ENCODE assay signal across 1 cellular context in genomic region chr6:100464910-100465700, GRCh38.
A peak's percentile ranks its signal among the peaks of the same experiment; 100 is the strongest.
TF ChIP-seq lines count a peak whose summit lies in the region.

Gene SIM1 (minus strand): TSS chr6:100464921. CDS start chr6:100463468, 1,453 bp downstream.

TF ChIP-seq in HEK293, 187 proteins besides CTCF, POLR2A, EP300 and RAD21 (continued from another document and continues in another):
- no peak for TF ChIP-seq ZNF518A (tag by site-specific recombination; conservative IDR thresholded peaks at IDR 0.05; ENCODE audit: low read depth)
- TF ChIP-seq ZNF398 (tag by site-specific recombination; IDR thresholded peaks at IDR 0.05): no peak
- no peak for TF ChIP-seq ZNF114 (tag by site-specific recombination; IDR thresholded peaks at IDR 0.05)
- TF ChIP-seq ZNF184 (tag by site-specific recombination; IDR thresholded peaks at IDR 0.05): no peak
- TF ChIP-seq ZNF133 (tag by site-specific recombination; IDR thresholded peaks at IDR 0.05): no peak
- TF ChIP-seq ZNF776 (tag by site-specific recombination; IDR thresholded peaks at IDR 0.05; ENCODE audit: borderline replicate concordance): no peak
- TF ChIP-seq ZNF140 (tag by site-specific recombination; IDR thresholded peaks at IDR 0.05): no peak
- no peak for TF ChIP-seq ZNF701 (tag by site-specific recombination; IDR thresholded peaks at IDR 0.05)
- no peak for TF ChIP-seq ZNF707 (tag by site-specific recombination; IDR thresholded peaks at IDR 0.05)
- TF ChIP-seq PRDM6 (tag by site-specific recombination; IDR thresholded peaks at IDR 0.05): no peak
- peak; percentile 94 for TF ChIP-seq ZBTB20 (tag by site-specific recombination; IDR thresholded peaks at IDR 0.05)
- TF ChIP-seq SP7 (tag by site-specific recombination; IDR thresholded peaks at IDR 0.05): peak; percentile 41
- no peak for TF ChIP-seq ZNF654 (tag by site-specific recombination; IDR thresholded peaks at IDR 0.05; ENCODE audit: low read depth)
- no peak for TF ChIP-seq ZNF148 (tag by site-specific recombination; IDR thresholded peaks at IDR 0.05; ENCODE audit: borderline replicate concordance)
- TF ChIP-seq ZNF530 (tag by site-specific recombination; IDR thresholded peaks at IDR 0.05; ENCODE audit: low read depth): no peak
- no peak for TF ChIP-seq ZBTB6 (tag by site-specific recombination; IDR thresholded peaks at IDR 0.05)
- no peak for TF ChIP-seq GLI4 (tag by site-specific recombination; IDR thresholded peaks at IDR 0.05)
- TF ChIP-seq ZNF138 (tag by site-specific recombination; IDR thresholded peaks at IDR 0.05; ENCODE audit: borderline replicate concordance): no peak
- TF ChIP-seq KLF7 (tag by site-specific recombination; IDR thresholded peaks at IDR 0.05; ENCODE audit: borderline replicate concordance): no peak
- TF ChIP-seq KLF10 (tag by site-specific recombination; IDR thresholded peaks at IDR 0.05): peak; percentile 70
- TF ChIP-seq YY2 (tag by site-specific recombination; IDR thresholded peaks at IDR 0.05): no peak
- no peak for TF ChIP-seq ZNF544 (tag by site-specific recombination; IDR thresholded peaks at IDR 0.05)
- TF ChIP-seq ZNF529 (tag by site-specific recombination; IDR thresholded peaks at IDR 0.05; ENCODE audit: insufficient replicate concordance): no peak
- no peak for TF ChIP-seq HOXA7 (CRISPR knock-in tag; IDR thresholded peaks at IDR 0.05; ENCODE audit: borderline replicate concordance)
- TF ChIP-seq ZNF623 (tag by site-specific recombination; IDR thresholded peaks at IDR 0.05): no peak
- TF ChIP-seq FEZF1 (tag by site-specific recombination; IDR thresholded peaks at IDR 0.05): no peak
- TF ChIP-seq ZNF155 (tag by site-specific recombination; IDR thresholded peaks at IDR 0.05): no peak
- no peak for TF ChIP-seq GFI1B (tag by site-specific recombination; IDR thresholded peaks at IDR 0.05)
- no peak for TF ChIP-seq ZNF837 (tag by site-specific recombination; IDR thresholded peaks at IDR 0.05)
- no peak for TF ChIP-seq ELK4 (IDR thresholded peaks at IDR 0.05; ENCODE audit: borderline replicate concordance, low read depth, low read length)
- no peak for TF ChIP-seq ZNF280C (tag by site-specific recombination; IDR thresholded peaks at IDR 0.05)
- no peak for TF ChIP-seq ZBTB21 (tag by site-specific recombination; IDR thresholded peaks at IDR 0.05)
- no peak for TF ChIP-seq ZNF843 (tag by site-specific recombination; IDR thresholded peaks at IDR 0.05)
- no peak for TF ChIP-seq ZNF426 (tag by site-specific recombination; IDR thresholded peaks at IDR 0.05)
- TF ChIP-seq ZNF626 (tag by site-specific recombination; IDR thresholded peaks at IDR 0.05): no peak
- TF ChIP-seq ZNF280D (tag by site-specific recombination; IDR thresholded peaks at IDR 0.05): no peak
- TF ChIP-seq ZNF488 (tag by site-specific recombination; IDR thresholded peaks at IDR 0.05): no peak
- TF ChIP-seq ZNF362 (tag by site-specific recombination; IDR thresholded peaks at IDR 0.05): no peak
- peak; percentile 89 for TF ChIP-seq ZNF777 (tag by site-specific recombination; IDR thresholded peaks at IDR 0.05; ENCODE audit: borderline replicate concordance)
